Comparison of ENCODE assay signal across 2 cellular contexts in genomic region chrX:72307646-72308051, GRCh38.
TF ChIP-seq lines count a peak whose summit lies in the region.

No MANE protein-coding gene starts in this region.

TF ChIP-seq in SK-N-SH, 30 proteins besides CTCF, POLR2A, EP300 and RAD21:
- TF ChIP-seq, protein P1, sequence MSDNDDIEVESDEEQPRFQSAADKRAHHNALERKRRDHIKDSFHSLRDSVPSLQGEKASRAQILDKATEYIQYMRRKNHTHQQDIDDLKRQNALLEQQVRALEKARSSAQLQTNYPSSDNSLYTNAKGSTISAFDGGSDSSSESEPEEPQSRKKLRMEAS (IDR thresholded peaks at IDR 0.05; ENCODE audit: low read depth) = no peak
- TF ChIP-seq ZBTB33 (IDR thresholded peaks at IDR 0.05; ENCODE audit: borderline replicate concordance, low read depth) (no peak), FOSL2 (IDR thresholded peaks at IDR 0.05; ENCODE audit: borderline replicate concordance, low read depth) (no peak), USF1 (IDR thresholded peaks at IDR 0.05; ENCODE audit: borderline replicate concordance, low read depth) (no peak), SIN3A (IDR thresholded peaks at IDR 0.05; ENCODE audit: borderline replicate concordance, low read depth, low read length) (no peak), PBX3 (IDR thresholded peaks at IDR 0.05) (no peak), FOXJ3 (CRISPR knock-in tag; IDR thresholded peaks at IDR 0.05) (no peak), ELF1 (IDR thresholded peaks at IDR 0.05) (no peak), NFIC (IDR thresholded peaks at IDR 0.05; ENCODE audit: borderline replicate concordance) (no peak), TAF1 (IDR thresholded peaks at IDR 0.05; ENCODE audit: borderline replicate concordance, low read depth, low read length) (no peak), FOXM1 (IDR thresholded peaks at IDR 0.05; ENCODE audit: low read depth) (no peak), RCOR1 (IDR thresholded peaks at IDR 0.05; ENCODE audit: low read length) (no peak), TCF12 (IDR thresholded peaks at IDR 0.05) (no peak), CHD2 (IDR thresholded peaks at IDR 0.05; ENCODE audit: low read length, partially characterized antibody) (no peak), RFX5 (IDR thresholded peaks at IDR 0.05; ENCODE audit: low read length) (no peak), POLR2AphosphoS5 (IDR thresholded peaks at IDR 0.05; ENCODE audit: low read depth, low read length) (no peak)
- TF ChIP-seq, protein P2, sequence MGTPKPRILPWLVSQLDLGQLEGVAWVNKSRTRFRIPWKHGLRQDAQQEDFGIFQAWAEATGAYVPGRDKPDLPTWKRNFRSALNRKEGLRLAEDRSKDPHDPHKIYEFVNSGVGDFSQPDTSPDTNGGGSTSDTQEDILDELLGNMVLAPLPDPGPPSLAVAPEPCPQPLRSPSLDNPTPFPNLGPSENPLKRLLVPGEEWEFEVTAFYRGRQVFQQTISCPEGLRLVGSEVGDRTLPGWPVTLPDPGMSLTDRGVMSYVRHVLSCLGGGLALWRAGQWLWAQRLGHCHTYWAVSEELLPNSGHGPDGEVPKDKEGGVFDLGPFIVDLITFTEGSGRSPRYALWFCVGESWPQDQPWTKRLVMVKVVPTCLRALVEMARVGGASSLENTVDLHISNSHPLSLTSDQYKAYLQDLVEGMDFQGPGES (IDR thresholded peaks at IDR 0.05; ENCODE audit: low read depth, low read length) = no peak

TF ChIP-seq in SK-N-SH treated with all-trans-retinoic acid at 6 μM for 48 hours, 23 proteins besides CTCF, POLR2A, EP300 and RAD21:
- TF ChIP-seq ARNTL (CRISPR knock-in tag; IDR thresholded peaks at IDR 0.05; ENCODE audit: borderline replicate concordance, low read depth) = no peak
- no peak for TF ChIP-seq PATZ1 (CRISPR knock-in tag; IDR thresholded peaks at IDR 0.05; ENCODE audit: borderline replicate concordance)
- no peak for TF ChIP-seq ESRRG (CRISPR knock-in tag; IDR thresholded peaks at IDR 0.05)
- TF ChIP-seq ZNF70 (CRISPR knock-in tag; IDR thresholded peaks at IDR 0.05) = no peak
- TF ChIP-seq TOX (CRISPR knock-in tag; IDR thresholded peaks at IDR 0.05; ENCODE audit: borderline replicate concordance) = no peak
- TF ChIP-seq CSRNP3 (CRISPR knock-in tag; IDR thresholded peaks at IDR 0.05) = no peak
- no peak for TF ChIP-seq PPARA (CRISPR knock-in tag; IDR thresholded peaks at IDR 0.05; ENCODE audit: borderline replicate concordance)
- no peak for TF ChIP-seq RARB (CRISPR knock-in tag; IDR thresholded peaks at IDR 0.05)
- TF ChIP-seq SNAI2 (CRISPR knock-in tag; IDR thresholded peaks at IDR 0.05) = no peak
- no peak for TF ChIP-seq ZNF8 (CRISPR knock-in tag; IDR thresholded peaks at IDR 0.05)
- TF ChIP-seq ZC3H10 (CRISPR knock-in tag; IDR thresholded peaks at IDR 0.05) = no peak
- no peak for TF ChIP-seq ZFP3 (CRISPR knock-in tag; IDR thresholded peaks at IDR 0.05)
- TF ChIP-seq ZFP30 (CRISPR knock-in tag; IDR thresholded peaks at IDR 0.05) = no peak
- TF ChIP-seq, protein P3, sequence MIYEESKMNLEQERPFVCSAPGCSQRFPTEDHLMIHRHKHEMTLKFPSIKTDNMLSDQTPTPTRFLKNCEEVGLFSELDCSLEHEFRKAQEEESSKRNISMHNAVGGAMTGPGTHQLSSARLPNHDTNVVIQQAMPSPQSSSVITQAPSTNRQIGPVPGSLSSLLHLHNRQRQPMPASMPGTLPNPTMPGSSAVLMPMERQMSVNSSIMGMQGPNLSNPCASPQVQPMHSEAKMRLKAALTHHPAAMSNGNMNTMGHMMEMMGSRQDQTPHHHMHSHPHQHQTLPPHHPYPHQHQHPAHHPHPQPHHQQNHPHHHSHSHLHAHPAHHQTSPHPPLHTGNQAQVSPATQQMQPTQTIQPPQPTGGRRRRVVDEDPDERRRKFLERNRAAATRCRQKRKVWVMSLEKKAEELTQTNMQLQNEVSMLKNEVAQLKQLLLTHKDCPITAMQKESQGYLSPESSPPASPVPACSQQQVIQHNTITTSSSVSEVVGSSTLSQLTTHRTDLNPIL (CRISPR knock-in tag; IDR thresholded peaks at IDR 0.05; ENCODE audit: low read depth) = no peak
- TF ChIP-seq GLIS3 (CRISPR knock-in tag; IDR thresholded peaks at IDR 0.05) = no peak
- TF ChIP-seq CSDC2 (CRISPR knock-in tag; IDR thresholded peaks at IDR 0.05) = no peak
- TF ChIP-seq OSR1 (CRISPR knock-in tag; IDR thresholded peaks at IDR 0.05) = no peak
- no peak for TF ChIP-seq ZNF565 (CRISPR knock-in tag; conservative IDR thresholded peaks at IDR 0.05; ENCODE audit: low read depth)
- no peak for TF ChIP-seq ISL1 (CRISPR knock-in tag; IDR thresholded peaks at IDR 0.05)
